Comparison of ENCODE assay signal across 8 cellular contexts in genomic region chr3:47781685-47782537, GRCh38. TPM values are rescaled to one million over a fixed set of nuclear protein-coding genes. Genes with fewer than 3 reads are reported as not detected.
DNase-seq lines count a peak whose midpoint lies in the region; ATAC-seq, FAIRE-seq and TF ChIP-seq lines count a peak whose summit lies in the region.

SMARCC1 (minus strand) TSS chr3:47781893; CDS start chr3:47781797, 96 bp downstream.

- H3K27ac Mint-ChIP-seq in T-helper 1 cell treated with Interleukin-12 subunit alpha and Interleukin-12 subunit beta and Interleukin-4 antibody, amounts not matched to agents 30 μg/mL and 1 μg/mL, for 36 hours: peak within 1 kb of the TSS; percentile 99

- peaks cover 2% of the 10 kb centered on the region for H3K36me3 Mint-ChIP-seq in T-helper 1 cell treated with Interleukin-12 subunit alpha and Interleukin-12 subunit beta and Interleukin-4 antibody, amounts not matched to agents 30 μg/mL and 1 μg/mL, for 36 hours (ENCODE audit: low read depth)

- peak; percentile 97 for DNase-seq in GM13977 (ENCODE audit: low spot score)
- peak; percentile 54 for DNase-seq in NCI-H1694 (lab: John Stamatoyannopoulos, UW)
- DNase-seq in amygdala (lab: John Stamatoyannopoulos, UW): peak; percentile 69 to 98 (median 92)
- DNase-seq in left ventricle myocardium superior: peak; percentile 99
- peak; percentile 99 for DNase-seq in psoas muscle
- DNase-seq in urothelium cell line (ENCODE audit: low spot score): peak; percentile 99

- in situ Hi-C loops in GM13977 (cut with MboI; ENCODE audit: low pct_unique_long_range_greater_than_20kb, low sequenced_read_pairs, unreplicated experiment): loop anchor here (25.0 kb wide), 1 partner anchor 370 kb away; no protein-coding TSS in a partner anchor

- peak within 1 kb of the TSS; percentile 95 for H3K4me3 Mint-ChIP-seq in T-helper 1 cell treated with Interleukin-12 subunit alpha and Interleukin-12 subunit beta and Interleukin-4 antibody, amounts not matched to agents 30 μg/mL and 1 μg/mL, for 36 hours

- peak; percentile 67 for ATAC-seq in HG02884 (IDR thresholded peaks at IDR 0.05; ENCODE audit: unreplicated experiment)
- peak; percentile 99 for ATAC-seq in left ventricle myocardium superior
- ATAC-seq in psoas muscle: peak; percentile 97 to 99 (median 98)

- intact Hi-C loops in left ventricle myocardium superior (cut with micrococcal nuclease): no loop called here
- intact Hi-C loops in psoas muscle (cut with DNase I): no loop called here

- no peak for TF ChIP-seq CTCF in GM13977 (IDR thresholded peaks at IDR 0.05; ENCODE audit: extremely low read depth, insufficient read depth, missing control alignments)
- TF ChIP-seq CTCF in psoas muscle (IDR thresholded peaks at IDR 0.05): no peak

- FAIRE-seq in urothelium cell line (lab: Jason Lieb, UNC): peak; percentile 96

- H3K27me3 ChIP-seq in psoas muscle (ENCODE audit: insufficient read depth in 3 of 3, low read length in 2 of 3): no peaks in the 10 kb centered on the region

- H3K4me1 Mint-ChIP-seq in T-helper 1 cell treated with Interleukin-12 subunit alpha and Interleukin-12 subunit beta and Interleukin-4 antibody, amounts not matched to agents 30 μg/mL and 1 μg/mL, for 36 hours (ENCODE audit: low read depth): peaks cover 20% of the 10 kb centered on the region

- peaks cover 29% of the 10 kb centered on the region for H3K4me1 ChIP-seq in psoas muscle

- whole genome bisulfite sequencing in psoas muscle, 3 donors: 1% methylated on average over 57 to 83 of the region's 83 CpGs

- no peaks in the 10 kb centered on the region for H3K36me3 ChIP-seq in psoas muscle (ENCODE audit: insufficient read depth in 1 of 2, low read depth in 1 of 2)

- no peaks in the 10 kb centered on the region for H3K27me3 Mint-ChIP-seq in T-helper 1 cell treated with Interleukin-12 subunit alpha and Interleukin-12 subunit beta and Interleukin-4 antibody, amounts not matched to agents 30 μg/mL and 1 μg/mL, for 36 hours (ENCODE audit: low read depth)

- H3K27ac ChIP-seq in psoas muscle: peak within 1 kb of the TSS; percentile 100

- H3K4me3 ChIP-seq in psoas muscle: peak within 1 kb of the TSS; percentile 91

- H3K9me3 Mint-ChIP-seq in T-helper 1 cell treated with Interleukin-12 subunit alpha and Interleukin-12 subunit beta and Interleukin-4 antibody, amounts not matched to agents 30 μg/mL and 1 μg/mL, for 36 hours: no peaks in the 10 kb centered on the region

- no peaks in the 10 kb centered on the region for H3K9me3 ChIP-seq in psoas muscle

RNA-seq across cellular contexts. Expression of gene SMARCC1, which starts in this region (rescaled TPM):
- 27.0 TPM for total RNA-seq in left ventricle myocardium superior
- 10 to 100 TPM; 29.2 to 54.3 (median 35.7) TPM for total RNA-seq in psoas muscle
- polyA plus RNA-seq in psoas muscle: 10 to 100 TPM; 10.7 to 38.8 (median 18.2) TPM

Comparison
In these comparisons a context has a peak if more than half of its experiments do, and no peak if none do; other contexts are left out.
1. Peak in every context shown above with its lines: DNase-seq, ATAC-seq, H3K4me3 ChIP-seq and H3K27ac ChIP-seq.